8 cellular contexts compared by ENCODE assay signal in genomic region chr13:29596064-29596418, GRCh38.
DNase-seq lines count a peak whose midpoint lies in the region; ATAC-seq and TF ChIP-seq lines count a peak whose summit lies in the region.

No MANE protein-coding gene starts in this region.

- H3K36me3 Mint-ChIP-seq in nephron progenitor cell (ENCODE audit: low read depth): no peaks in the 10 kb centered on the region

- H3K79me2 ChIP-seq in MM.1S (ENCODE audit: low read length): peaks cover 41% of the 10 kb centered on the region

- no peaks in the 10 kb centered on the region for H3F3A ChIP-seq in MM.1S (ENCODE audit: insufficient read depth, low read length)

- H2AFZ ChIP-seq in MM.1S (ENCODE audit: low read length): peak overlapping the region; percentile 53; the same call in 1 of the 2 replicates

- no peaks in the 10 kb centered on the region for H3K9me3 Mint-ChIP-seq in nephron progenitor cell

- H3K27me3 ChIP-seq in BLaER1: no peaks in the 10 kb centered on the region
- no peaks in the 10 kb centered on the region for H3K27me3 ChIP-seq in MM.1S (replicated peaks; ENCODE audit: insufficient read depth, low read length)
- H3K27me3 ChIP-seq in effector memory CD4-positive, alpha-beta T cell (replicated peaks; ENCODE audit: control insufficient read depth, insufficient read depth, low read length, poor library complexity, severe bottlenecking): no peaks in the 10 kb centered on the region

- H3K4me1 Mint-ChIP-seq in nephron progenitor cell: peaks cover 24% of the 10 kb centered on the region

- H3K4me3 ChIP-seq in BLaER1 (peak overlapping the region; percentile 98), MM.1S (ENCODE audit: low read length) (peak overlapping the region; percentile 50)
- H3K4me3 ChIP-seq in effector memory CD4-positive, alpha-beta T cell (ENCODE audit: insufficient read depth, low read depth, low read length, poor library complexity, severe bottlenecking): peak overlapping the region; percentile 54

- H3K9ac ChIP-seq in BLaER1 (peak overlapping the region; percentile 67; the same call in 1 of the 2 replicates), MM.1S (ENCODE audit: low read length) (peak overlapping the region; percentile 10; the same call in 1 of the 2 replicates)

- H3K9me3 ChIP-seq in BLaER1 (no peaks in the 10 kb centered on the region), MM.1S (replicated peaks; ENCODE audit: insufficient read depth, low read length) (no peaks in the 10 kb centered on the region)
- H3K9me3 ChIP-seq in effector memory CD4-positive, alpha-beta T cell (ENCODE audit: control insufficient read depth, low read length): no peaks in the 10 kb centered on the region

- TF ChIP-seq CTCF in MM.1S (IDR thresholded peaks at IDR 0.05; ENCODE audit: low read length) (no peak), nephron progenitor cell (IDR thresholded peaks at IDR 0.05) (no peak)

- no peaks in the 10 kb centered on the region for H3K9me2 ChIP-seq in MM.1S (replicated peaks; ENCODE audit: insufficient read depth, low read length)

- H3K4me3 Mint-ChIP-seq in nephron progenitor cell: peak overlapping the region; percentile 77

- CTCF ChIA-PET in HEK293T (lab: Yijun Ruan, JAX): interaction anchor here (0.6 to 0.7 kb wide), 3 partner anchors 103 to 1283 kb away, joined by 3 to 7 read pairs (median 3); no protein-coding TSS in a partner anchor

- H3K4me2 ChIP-seq in BLaER1: peak overlapping the region; percentile 76
- H3K4me2 ChIP-seq in MM.1S (ENCODE audit: low read depth, low read length): peak overlapping the region; percentile 65; the same call in 1 of the 2 replicates

- peaks cover 26% of the 10 kb centered on the region for H3K27me3 Mint-ChIP-seq in nephron progenitor cell (ENCODE audit: low read depth, poor library complexity)

- H3K4me1 ChIP-seq in BLaER1 (peaks cover 38% of the 10 kb centered on the region), MM.1S (ENCODE audit: low read length) (no peaks in the 10 kb centered on the region)
- H3K4me1 ChIP-seq in effector memory CD4-positive, alpha-beta T cell (ENCODE audit: control insufficient read depth, insufficient read depth, low read length, poor library complexity, severe bottlenecking): peaks cover 5% of the 10 kb centered on the region

- H4K20me1 ChIP-seq in BLaER1: peaks cover 33% of the 10 kb centered on the region
- no peaks in the 10 kb centered on the region; the same call in 1 of the 2 replicates for H4K20me1 ChIP-seq in MM.1S (ENCODE audit: insufficient read depth, low read length)

- no peak overlapping the region for H3K27ac Mint-ChIP-seq in nephron progenitor cell

- DNase-seq in MM.1S: no peak
- no peak for DNase-seq in effector memory CD4-positive, alpha-beta T cell
- DNase-seq in nephron progenitor cell: no peak
- no peak for DNase-seq in COLO829 (ENCODE audit: low spot score)
- no peak for DNase-seq in RPMI8226
- DNase-seq in HEK293T (ENCODE audit: extremely low spot score): no peak

- no peak for ATAC-seq in GM19023 (IDR thresholded peaks at IDR 0.05; ENCODE audit: unreplicated experiment)

- H3K36me3 ChIP-seq in BLaER1: peaks cover 22% of the 10 kb centered on the region
- no peaks in the 10 kb centered on the region for H3K36me3 ChIP-seq in MM.1S (replicated peaks; ENCODE audit: insufficient read depth, low read length)
- no peaks in the 10 kb centered on the region for H3K36me3 ChIP-seq in effector memory CD4-positive, alpha-beta T cell (ENCODE audit: control insufficient read depth, insufficient read depth, low read length)

- POLR2A ChIA-PET in HEK293T (lab: Yijun Ruan, JAX): interaction anchor here (1.1 to 1.2 kb wide), 2 partner anchors 10 to 18 kb away, joined by 3 to 4 read pairs; no protein-coding TSS in a partner anchor

- H3K27ac ChIP-seq in BLaER1 (no peak overlapping the region), MM.1S (ENCODE audit: low read length) (no peak overlapping the region)
- no peak overlapping the region for H3K27ac ChIP-seq in effector memory CD4-positive, alpha-beta T cell (ENCODE audit: insufficient read depth, low read length, poor library complexity, severe bottlenecking)

TF ChIP-seq in HEK293T, 16 proteins besides CTCF, POLR2A, EP300 and RAD21:
- TF ChIP-seq CTBP1 (IDR thresholded peaks at IDR 0.05; ENCODE audit: borderline replicate concordance) (no peak), SUZ12 (IDR thresholded peaks at IDR 0.05) (no peak), SP1 (IDR thresholded peaks at IDR 0.05) (no peak), BHLHE40 (IDR thresholded peaks at IDR 0.05; ENCODE audit: borderline replicate concordance) (no peak), TARDBP (IDR thresholded peaks at IDR 0.05) (no peak), FOXM1 (IDR thresholded peaks at IDR 0.05; ENCODE audit: borderline replicate concordance) (no peak), ELF4 (IDR thresholded peaks at IDR 0.05) (no peak), PKNOX1 (IDR thresholded peaks at IDR 0.05) (no peak), FOXK2 (IDR thresholded peaks at IDR 0.05) (no peak), ZNF384 (IDR thresholded peaks at IDR 0.05) (no peak), L3MBTL2 (conservative IDR thresholded peaks at IDR 0.05) (no peak), LEF1 (IDR thresholded peaks at IDR 0.05; ENCODE audit: borderline replicate concordance) (no peak), ARNT (IDR thresholded peaks at IDR 0.05) (no peak), FOXA1 (IDR thresholded peaks at IDR 0.05) (no peak)
